24 cellular contexts compared by ENCODE assay signal in the genomic region with DNA sequence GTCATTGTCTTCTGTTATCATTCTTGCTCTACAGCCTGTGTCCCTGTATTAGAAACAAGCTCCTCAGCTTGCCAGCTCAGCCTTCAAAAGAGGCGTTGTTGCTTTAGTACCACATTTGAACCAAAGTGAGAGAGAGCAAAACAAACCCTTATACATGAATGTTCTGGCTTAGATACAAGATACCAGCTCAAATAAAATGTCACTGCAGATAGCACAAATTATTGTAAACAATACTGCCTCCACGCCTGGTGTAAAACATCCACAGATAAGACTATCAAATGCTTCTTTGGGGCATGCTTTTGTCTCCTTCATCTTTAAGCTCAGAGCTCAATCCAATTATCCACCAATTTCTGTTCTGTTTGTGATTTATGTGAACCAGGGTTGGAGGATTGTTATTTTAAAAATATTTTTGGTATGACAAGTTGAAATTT.
DNase-seq lines count a peak whose midpoint lies in the region; TF ChIP-seq lines count a peak whose summit lies in the region.
"Had no signal": no experiment of that assay in that cellular context is flagged by ENCODE, and none has a peak within 500 bp of the region (broad histone marks: within the 10 kb centered on the region; RNA-seq: fewer than 3 reads in every experiment).

No MANE protein-coding gene starts in this region.

- intact Hi-C loops in dorsolateral prefrontal cortex (cut with DNase I): loop anchor here in 1 of 2 donors (10.0 kb wide), 1 partner anchor 229 kb away; no protein-coding TSS in a partner anchor

- peak overlapping the region in 17 of 59 donors; percentile 7 to 49 (median 31) for H3K4me3 ChIP-seq in dorsolateral prefrontal cortex
- H3K4me3 ChIP-seq: gastroesophageal sphincter, left lung, right atrium auricular region had no signal

- TF ChIP-seq CTCF in dorsolateral prefrontal cortex (IDR thresholded peaks at IDR 0.05 in 54 of 56, conservative IDR thresholded peaks at IDR 0.05 in 2 of 56; ENCODE audit: low read depth in 1 of 56, partially characterized antibody in 56 of 56) (peak in 10 of 56 donors; percentile 4 to 33 (median 18)), mesothelial cell of epicardium (IDR thresholded peaks at IDR 0.05; ENCODE audit: unreplicated experiment) (no peak)

- no peaks in the 10 kb centered on the region for H3K36me3 Mint-ChIP-seq in mesothelial cell of epicardium

- H3K27ac Mint-ChIP-seq in mesothelial cell of epicardium: peak overlapping the region; percentile 32

- H3K4me3 Mint-ChIP-seq in mesothelial cell of epicardium: no peak overlapping the region

- H3K9me3 Mint-ChIP-seq in mesothelial cell of epicardium: no peaks in the 10 kb centered on the region

- DNase-seq in NCI-H2029 (lab: John Stamatoyannopoulos, UW): peak; percentile 0
- DNase-seq in NCI-H2029 treated with DMSO at 0.1 percent for 48 hours (lab: John Stamatoyannopoulos, UW): no peak
- DNase-seq in dorsolateral prefrontal cortex: peak in 7 of 10 donors; percentile 41 to 78 (median 56)
- no peak for DNase-seq in mesothelial cell of epicardium (ENCODE audit: low spot score in 2 of 2, unreplicated experiment in 2 of 2)
- no peak for DNase-seq in DMS 273 (lab: John Stamatoyannopoulos, UW; ENCODE audit: unreplicated experiment)
- DNase-seq in SIG-M5 (lab: John Stamatoyannopoulos, UW): no peak
- DNase-seq in SKM-1 (lab: John Stamatoyannopoulos, UW; ENCODE audit: unreplicated experiment): no peak
- DNase-seq: 8988T; activated CD8-positive, alpha-beta memory T cell treated with anti-CD3 and anti-CD28 coated beads, Interleukin-2, amount 50 U/mL, for 4 hours; activated effector memory CD4-positive, alpha-beta T cell treated with anti-CD3 and anti-CD28 coated beads, Interleukin-2, amount 50 U/mL, for 16 hours; BE2C; Calu3; left lung; MM.1S; NCI-H1436 treated with DMSO at 0.1 percent for 48 hours; NCI-H2171; NCI-H69; OCI-M1; Right ventricle myocardium superior; T-helper 1 cell had no signal

- H3K27ac ChIP-seq in dorsolateral prefrontal cortex: peak overlapping the region in 58 of 59 donors; percentile 41 to 98 (median 88)
- H3K27ac ChIP-seq in temporal lobe (ENCODE audit: low read depth, low read length): peak overlapping the region; percentile 89
- H3K27ac ChIP-seq: gastroesophageal sphincter, left lung, neutrophil, right atrium auricular region had no signal

- peaks cover 50% of the 10 kb centered on the region for H3K4me1 Mint-ChIP-seq in mesothelial cell of epicardium

- H3K27me3 Mint-ChIP-seq in mesothelial cell of epicardium (ENCODE audit: low read depth): no peaks in the 10 kb centered on the region

- H3K27me3 ChIP-seq in dorsolateral prefrontal cortex: no peaks in the 10 kb centered on the region
- H3K27me3 ChIP-seq: BE2C, gastroesophageal sphincter, left lung, neutrophil, right atrium auricular region had no signal

Comparison
In these comparisons a context has a peak if more than half of its experiments do, and no peak if none do; other contexts are left out.
1. DNase-seq: peak in NCI-H2029 (single experiment) and dorsolateral prefrontal cortex (7 of 10); none in NCI-H2029 treated with DMSO at 0.1 percent for 48 hours (single experiment), mesothelial cell of epicardium (0 of 2), DMS 273 (single experiment), SIG-M5 (single experiment) and SKM-1 (single experiment).